ENCODE assay signal across 1 cellular context in the genomic region with DNA sequence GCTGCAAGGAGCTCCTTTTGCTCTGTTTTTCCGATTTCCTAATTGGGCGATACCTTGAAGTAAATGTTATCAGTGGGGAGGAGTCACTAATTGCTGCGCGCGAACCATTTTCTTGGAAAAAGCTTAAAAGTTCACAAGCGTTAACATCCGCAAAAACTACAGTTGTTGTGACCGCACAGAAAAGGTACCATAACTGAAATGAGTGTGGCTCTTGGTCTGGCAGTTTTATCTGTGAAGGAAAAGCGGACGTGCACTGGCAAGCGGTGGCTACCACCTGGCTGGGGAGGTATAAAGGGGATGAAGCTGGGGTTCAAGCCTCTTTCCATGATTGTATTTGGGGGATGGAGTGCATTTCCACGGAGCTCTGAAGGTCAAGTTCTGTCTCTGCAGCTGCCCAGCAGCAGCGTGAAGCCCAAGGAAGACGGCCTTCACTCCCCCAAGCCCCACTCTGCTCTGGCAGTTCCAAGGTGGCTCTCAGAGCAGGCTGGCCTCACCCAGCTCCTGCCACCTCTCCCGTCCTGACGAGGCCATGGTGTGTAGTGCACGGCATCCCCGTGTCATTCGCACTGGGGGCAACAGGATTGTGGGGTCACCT.
TF ChIP-seq lines count a peak whose summit lies in the region.

No MANE protein-coding gene starts in this region.

TF ChIP-seq in H1, 55 proteins besides CTCF, POLR2A, EP300 and RAD21:
- TF ChIP-seq TAF7 (optimal IDR thresholded peaks at IDR 0.05; ENCODE audit: borderline replicate concordance, low read depth, low read length) (peak; percentile 77), SUZ12 (IDR thresholded peaks at IDR 0.05; ENCODE audit: low read length) (no peak)
